In the genomic region with DNA sequence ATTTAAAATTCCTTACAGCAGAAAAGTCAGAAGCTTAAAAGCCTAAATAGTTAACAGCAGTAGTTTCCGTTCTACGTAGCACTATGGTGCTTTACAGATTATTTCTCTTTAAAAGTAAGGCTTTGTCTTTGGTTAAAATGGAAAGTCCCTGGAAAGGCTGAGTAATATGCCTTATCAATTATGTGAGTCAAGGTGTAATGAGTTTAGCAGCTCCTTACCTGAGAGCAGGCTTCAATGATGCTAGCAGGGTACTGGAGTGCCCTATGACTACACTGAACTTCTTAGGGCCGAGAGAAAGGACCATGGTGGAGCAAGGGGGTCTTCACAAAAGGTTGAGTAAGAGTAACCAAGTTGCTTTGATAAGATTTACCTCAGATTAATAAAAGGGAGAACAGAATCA, we compare ENCODE assay signal across 34 cellular contexts. TPM values are rescaled to one million over a fixed set of nuclear protein-coding genes. Genes with fewer than 3 reads are reported as not detected.
"Had no signal": no experiment of that assay in that cellular context is flagged by ENCODE, and none has a peak within 500 bp of the region (broad histone marks: within the 10 kb centered on the region; RNA-seq: fewer than 3 reads in every experiment).

No MANE protein-coding gene starts in this region.

- H3K4me1 Mint-ChIP-seq: activated B cell treated with CpG ODN at 0.5 μM for 24 hours; activated CD4-positive, alpha-beta memory T cell treated with anti-CD3 and anti-CD28 coated beads, Interleukin-2, amount 10 ng/mL, durations not matched to agents 7 days and 5 days; activated CD4-positive, alpha-beta T cell treated with anti-CD3 and anti-CD28 coated beads, Interleukin-2, amount 10 ng/mL, durations not matched to agents 7 days and 5 days; central memory CD8-positive, alpha-beta T cell; endodermal cell; T-cell had no signal

- H3K27ac Mint-ChIP-seq: activated B cell treated with CpG ODN at 0.5 μM for 24 hours; activated CD4-positive, alpha-beta memory T cell treated with anti-CD3 and anti-CD28 coated beads, Interleukin-2, amount 10 ng/mL, durations not matched to agents 7 days and 5 days; activated CD4-positive, alpha-beta T cell treated with anti-CD3 and anti-CD28 coated beads, Interleukin-2, amount 10 ng/mL, durations not matched to agents 7 days and 5 days; activated naive CD8-positive, alpha-beta T cell; activated T-cell treated with anti-CD3 and anti-CD28 coated beads, Interleukin-2, amount 50 U/mL, for 24 hours; activated T-cell treated with anti-CD3 and anti-CD28 coated beads, Interleukin-2, amount 50 U/mL, for 72 hours; dendritic cell treated with granulocyte-macrophage colony-stimulating factor and Interleukin-4, amounts not matched to agents 40 ng/mL and 50 ng/mL, for 4 days; endodermal cell; T-cell; T-helper 1 cell treated with Interleukin-12 subunit alpha and Interleukin-12 subunit beta and Interleukin-4 antibody, amounts not matched to agents 30 μg/mL and 1 μg/mL, for 36 hours had no signal

- H3K9me3 Mint-ChIP-seq: activated B cell treated with CpG ODN at 0.5 μM for 24 hours; activated CD4-positive, alpha-beta memory T cell treated with anti-CD3 and anti-CD28 coated beads, Interleukin-2, amount 10 ng/mL, durations not matched to agents 7 days and 5 days; activated CD4-positive, alpha-beta T cell treated with anti-CD3 and anti-CD28 coated beads, Interleukin-2, amount 10 ng/mL, durations not matched to agents 7 days and 5 days; activated T-cell treated with anti-CD3 and anti-CD28 coated beads, Interleukin-2, amount 50 U/mL, for 24 hours; activated T-cell treated with anti-CD3 and anti-CD28 coated beads, Interleukin-2, amount 50 U/mL, for 72 hours; central memory CD8-positive, alpha-beta T cell; dendritic cell treated with granulocyte-macrophage colony-stimulating factor and Interleukin-4, amounts not matched to agents 40 ng/mL and 50 ng/mL, for 4 days; endodermal cell; T-cell; T-helper 1 cell treated with Interleukin-12 subunit alpha and Interleukin-12 subunit beta and Interleukin-4 antibody, amounts not matched to agents 30 μg/mL and 1 μg/mL, for 36 hours had no signal

- DNase-seq: activated B cell treated with CpG ODN at 0.5 μM for 24 hours; activated CD4-positive, alpha-beta memory T cell treated with anti-CD3 and anti-CD28 coated beads, Interleukin-2, amount 10 ng/mL, durations not matched to agents 7 days and 5 days; activated CD4-positive, alpha-beta T cell treated with anti-CD3 and anti-CD28 coated beads for 1 hour; activated CD4-positive, alpha-beta T cell treated with anti-CD3 and anti-CD28 coated beads for 4 hours; activated CD4-positive, alpha-beta T cell treated with anti-CD3 and anti-CD28 coated beads, Interleukin-2, amount 10 ng/mL, durations not matched to agents 7 days and 5 days; activated CD4-positive, alpha-beta T cell treated with anti-CD3 and anti-CD28 coated beads, Interleukin-2, amount 50 U/mL, for 4 hours; activated CD8-positive, alpha-beta memory T cell treated with anti-CD3 and anti-CD28 coated beads, Interleukin-2, amount 50 U/mL, for 48 hours; activated effector memory CD4-positive, alpha-beta T cell treated with Interleukin-2 at 50 U/mL for 16 hours; activated gamma-delta T cell treated with Interleukin-2 at 50 U/mL for 16 hours; activated naive CD4-positive, alpha-beta T cell treated with anti-CD3 and anti-CD28 coated beads, Interleukin-2, amount 50 U/mL, for 16 hours; activated naive CD4-positive, alpha-beta T cell treated with Interleukin-2 at 50 U/mL for 16 hours; activated T-cell treated with anti-CD3 and anti-CD28 coated beads for 4 hours; activated T-cell treated with anti-CD3 and anti-CD28 coated beads, Interleukin-2, amount 50 U/mL, for 24 hours; activated T-cell treated with anti-CD3 and anti-CD28 coated beads, Interleukin-2, amount 50 U/mL, for 72 hours; amniotic stem cell; anterior cingulate cortex; dorsolateral prefrontal cortex; effector memory CD4-positive, alpha-beta T cell; endodermal cell; erythroblast; foreskin melanocyte; heart right ventricle; SW 1271; T-cell; T1000; WERI-Rb-1 had no signal

- H3K4me3 Mint-ChIP-seq: activated B cell treated with CpG ODN at 0.5 μM for 24 hours; activated CD4-positive, alpha-beta memory T cell treated with anti-CD3 and anti-CD28 coated beads, Interleukin-2, amount 10 ng/mL, durations not matched to agents 7 days and 5 days; activated CD4-positive, alpha-beta T cell treated with anti-CD3 and anti-CD28 coated beads, Interleukin-2, amount 10 ng/mL, durations not matched to agents 7 days and 5 days; activated naive CD8-positive, alpha-beta T cell; activated T-cell treated with anti-CD3 and anti-CD28 coated beads, Interleukin-2, amount 50 U/mL, for 24 hours; activated T-cell treated with anti-CD3 and anti-CD28 coated beads, Interleukin-2, amount 50 U/mL, for 72 hours; central memory CD8-positive, alpha-beta T cell; dendritic cell treated with granulocyte-macrophage colony-stimulating factor and Interleukin-4, amounts not matched to agents 40 ng/mL and 50 ng/mL, for 4 days; endodermal cell; T-cell; T-helper 1 cell treated with Interleukin-12 subunit alpha and Interleukin-12 subunit beta and Interleukin-4 antibody, amounts not matched to agents 30 μg/mL and 1 μg/mL, for 36 hours had no signal

- H3K4me3 ChIP-seq: coronary artery, dorsolateral prefrontal cortex, esophagus muscularis mucosa, gastroesophageal sphincter, heart right ventricle had no signal

- ATAC-seq: gastroesophageal sphincter, heart right ventricle, T-cell had no signal

- H3K36me3 Mint-ChIP-seq: activated naive CD8-positive, alpha-beta T cell; T-cell had no signal

RNA-seq across cellular contexts. Expression of a gene that starts 12.6 kb away (rescaled TPM):
- total RNA-seq: activated B cell treated with CpG ODN at 0.5 μM for 24 hours; activated CD4-positive, alpha-beta memory T cell treated with anti-CD3 and anti-CD28 coated beads, Interleukin-2, amount 10 ng/mL, durations not matched to agents 7 days and 5 days; activated CD4-positive, alpha-beta T cell treated with anti-CD3 and anti-CD28 coated beads, Interleukin-2, amount 10 ng/mL, durations not matched to agents 7 days and 5 days; activated T-cell treated with anti-CD3 and anti-CD28 coated beads, Interleukin-2, amount 50 U/mL, for 72 hours; endodermal cell; heart right ventricle; T-cell; T-helper 2 cell treated with Interferon-gamma antibody and Interleukin-4, amounts not matched to agents 100 ng/mL and 5 ng/mL, for 36 hours had no signal
